15 cellular contexts compared by ENCODE assay signal in genomic region chr1:224543453-224543852, GRCh38.
DNase-seq lines count a peak whose midpoint lies in the region; ATAC-seq, FAIRE-seq and TF ChIP-seq lines count a peak whose summit lies in the region.
"Had no signal": no experiment of that assay in that cellular context is flagged by ENCODE, and none has a peak within 500 bp of the region (broad histone marks: within the 10 kb centered on the region; RNA-seq: fewer than 3 reads in every experiment).

No MANE protein-coding gene starts in this region.

- H4K20me1 ChIP-seq in keratinocyte (ENCODE audit: control insufficient read depth, extremely low read depth, insufficient read depth, low read length): no peaks in the 10 kb centered on the region

- no peaks in the 10 kb centered on the region for H3K9me3 ChIP-seq in keratinocyte (ENCODE audit: control insufficient read depth, low read depth, low read length)

- H3K36me3 ChIP-seq in keratinocyte (ENCODE audit: control insufficient read depth in 2 of 2, extremely low read depth in 1 of 2, insufficient read depth in 2 of 2, low read length in 2 of 2): no peaks in the 10 kb centered on the region

- H3K4me2 ChIP-seq in keratinocyte (ENCODE audit: control insufficient read depth, extremely low read depth, insufficient read depth, low read depth, low read length): peak overlapping the region; percentile 63

- H3K27ac Mint-ChIP-seq in stimulated activated naive CD8-positive, alpha-beta T cell treated with anti-CD3 and anti-CD28 coated beads, Interleukin-15, Interleukin-2, amounts not matched to agents 100 ng/mL and 50 ng/mL, for 24 hours: peak overlapping the region; percentile 28
- peak overlapping the region in 1 of 2 donors; percentile 30 for H3K27ac Mint-ChIP-seq in stimulated activated naive CD8-positive, alpha-beta T cell treated with anti-CD3 and anti-CD28 coated beads, Interleukin-15, amount 100 ng/mL, for 72 hours
- H3K27ac Mint-ChIP-seq: activated B cell treated with CpG ODN at 0.5 μM for 24 hours had no signal

- H3K4me1 ChIP-seq in keratinocyte (ENCODE audit: control insufficient read depth, extremely low read depth, insufficient read depth, low read length): peaks cover 34% of the 10 kb centered on the region

- ATAC-seq in stimulated activated naive CD8-positive, alpha-beta T cell treated with anti-CD3 and anti-CD28 coated beads, Interleukin-15, amount 100 ng/mL, for 72 hours: no peak
- no peak for ATAC-seq in HG03460 (IDR thresholded peaks at IDR 0.05; ENCODE audit: unreplicated experiment)

- H3K4me3 ChIP-seq in keratinocyte (ENCODE audit: control insufficient read depth in 2 of 3, extremely low read depth in 1 of 3, insufficient read depth in 2 of 3, low read depth in 1 of 3, low read length in 3 of 3): peak overlapping the region in 1 of 3 experiments; percentile 25
- H3K4me3 ChIP-seq: lung had no signal

- no peak for TF ChIP-seq POLR2A in GM12891 (IDR thresholded peaks at IDR 0.05; ENCODE audit: low read depth, low read length)

- no peaks in the 10 kb centered on the region for H3K9me1 ChIP-seq in keratinocyte (ENCODE audit: control insufficient read depth, extremely low read depth, insufficient read depth, low read length)

- no peaks in the 10 kb centered on the region for H3K36me3 Mint-ChIP-seq in stimulated activated naive CD8-positive, alpha-beta T cell treated with anti-CD3 and anti-CD28 coated beads, Interleukin-15, Interleukin-2, amounts not matched to agents 100 ng/mL and 50 ng/mL, for 24 hours (ENCODE audit: low read depth)

- H3K27me3 ChIP-seq in keratinocyte (ENCODE audit: control insufficient read depth, extremely low read depth, insufficient read depth, low read length): no peaks in the 10 kb centered on the region

- peak overlapping the region; percentile 88 for H3K27ac ChIP-seq in keratinocyte (ENCODE audit: control insufficient read depth, insufficient read depth, low read length)

- dilution Hi-C loops in keratinocyte (cut with MboI; ENCODE audit: extremely low pct_ligation_motif_present, low sequenced_read_pairs): no loop called here

- DNase-seq in stimulated activated naive CD8-positive, alpha-beta T cell treated with anti-CD3 and anti-CD28 coated beads, Interleukin-15, amount 100 ng/mL, for 72 hours: no peak
- DNase-seq in SW480 (ENCODE audit: low spot score): peak; percentile 34
- no peak for DNase-seq in keratinocyte (ENCODE audit: low read depth, low spot score)
- DNase-seq in cerebellar cortex (ENCODE audit: low spot score): no peak
- DNase-seq in ecto neural progenitor cell (ENCODE audit: low spot score): no peak
- no peak for DNase-seq in GM12891 (ENCODE audit: insufficient read length, low spot score)
- DNase-seq: activated B cell treated with CpG ODN at 0.5 μM for 24 hours, cerebellar nuclear complex, NCI-H1092, NCI-H2227 treated with DMSO at 0.1 percent for 48 hours, nucleus accumbens had no signal

- no peak for TF ChIP-seq CTCF in keratinocyte (optimal IDR thresholded peaks at IDR 0.05 in 1 of 3, IDR thresholded peaks at IDR 0.05 in 1 of 3, conservative IDR thresholded peaks at IDR 0.05 in 1 of 3; ENCODE audit: extremely low read depth in 1 of 3, insufficient read depth in 2 of 3, low read length in 3 of 3)

- no peak overlapping the region for H3K4me3 Mint-ChIP-seq in stimulated activated naive CD8-positive, alpha-beta T cell treated with anti-CD3 and anti-CD28 coated beads, Interleukin-15, Interleukin-2, amounts not matched to agents 100 ng/mL and 50 ng/mL, for 24 hours
- H3K4me3 Mint-ChIP-seq in stimulated activated naive CD8-positive, alpha-beta T cell treated with anti-CD3 and anti-CD28 coated beads, Interleukin-15, amount 100 ng/mL, for 72 hours: no peak overlapping the region
- H3K4me3 Mint-ChIP-seq: activated B cell treated with CpG ODN at 0.5 μM for 24 hours; activated naive CD4-positive, alpha-beta T cell treated with anti-CD3 and anti-CD28 coated beads, Interleukin-2, amount 50 U/mL, for 24 hours had no signal

- H3K79me2 ChIP-seq in keratinocyte (ENCODE audit: control insufficient read depth, insufficient read depth, low read length): no peaks in the 10 kb centered on the region

- H3K9me3 Mint-ChIP-seq in stimulated activated naive CD8-positive, alpha-beta T cell treated with anti-CD3 and anti-CD28 coated beads, Interleukin-15, Interleukin-2, amounts not matched to agents 100 ng/mL and 50 ng/mL, for 24 hours: no peaks in the 10 kb centered on the region
- no peaks in the 10 kb centered on the region for H3K9me3 Mint-ChIP-seq in stimulated activated naive CD8-positive, alpha-beta T cell treated with anti-CD3 and anti-CD28 coated beads, Interleukin-15, amount 100 ng/mL, for 72 hours
- H3K9me3 Mint-ChIP-seq: activated B cell treated with CpG ODN at 0.5 μM for 24 hours had no signal

- H3K9ac ChIP-seq in keratinocyte (ENCODE audit: control insufficient read depth, extremely low read depth, insufficient read depth, low read length): peak overlapping the region; percentile 60

- H2AFZ ChIP-seq in keratinocyte (ENCODE audit: control insufficient read depth, low read length): peak overlapping the region; percentile 79

- peaks cover 6% of the 10 kb centered on the region for H3K27me3 Mint-ChIP-seq in stimulated activated naive CD8-positive, alpha-beta T cell treated with anti-CD3 and anti-CD28 coated beads, Interleukin-15, Interleukin-2, amounts not matched to agents 100 ng/mL and 50 ng/mL, for 24 hours
- peaks cover 13% of the 10 kb centered on the region for H3K27me3 Mint-ChIP-seq in stimulated activated naive CD8-positive, alpha-beta T cell treated with anti-CD3 and anti-CD28 coated beads, Interleukin-15, amount 100 ng/mL, for 72 hours
- H3K27me3 Mint-ChIP-seq: activated naive CD4-positive, alpha-beta T cell treated with anti-CD3 and anti-CD28 coated beads, Interleukin-2, amount 50 U/mL, for 24 hours had no signal

- peaks cover 22% of the 10 kb centered on the region for H3K4me1 Mint-ChIP-seq in stimulated activated naive CD8-positive, alpha-beta T cell treated with anti-CD3 and anti-CD28 coated beads, Interleukin-15, Interleukin-2, amounts not matched to agents 100 ng/mL and 50 ng/mL, for 24 hours (ENCODE audit: low read depth)
- H3K4me1 Mint-ChIP-seq in stimulated activated naive CD8-positive, alpha-beta T cell treated with anti-CD3 and anti-CD28 coated beads, Interleukin-15, amount 100 ng/mL, for 72 hours: peaks cover 17% of the 10 kb centered on the region
- H3K4me1 Mint-ChIP-seq: activated B cell treated with CpG ODN at 0.5 μM for 24 hours had no signal

- FAIRE-seq in keratinocyte (lab: Jason Lieb, UNC) (no peak), GM12891 (lab: Jason Lieb, UNC) (no peak)

TF ChIP-seq in GM12891, 5 proteins besides CTCF, POLR2A, EP300 and RAD21:
- TF ChIP-seq POU2F2 (IDR thresholded peaks at IDR 0.05; ENCODE audit: low read depth, low read length): no peak
- TF ChIP-seq PAX5 (IDR thresholded peaks at IDR 0.05; ENCODE audit: insufficient read depth, low read length, severe bottlenecking): no peak
- TF ChIP-seq SPI1 (IDR thresholded peaks at IDR 0.05; ENCODE audit: low read depth, low read length): no peak
- no peak for TF ChIP-seq TAF1 (IDR thresholded peaks at IDR 0.05; ENCODE audit: low read depth, low read length)
- no peak for TF ChIP-seq POLR2AphosphoS5 (IDR thresholded peaks at IDR 0.05; ENCODE audit: low read depth, low read length)
